In genomic region chr1:212979340-212980122, GRCh38 we compare ENCODE assay signal across 9 cellular contexts. TPM values are rescaled to one million over a fixed set of nuclear protein-coding genes. Genes with fewer than 3 reads are reported as not detected.
DNase-seq lines count a peak whose midpoint lies in the region; ATAC-seq and TF ChIP-seq lines count a peak whose summit lies in the region.
"Had no signal": no experiment of that assay in that cellular context is flagged by ENCODE, and none has a peak within 500 bp of the region (broad histone marks: within the 10 kb centered on the region; RNA-seq: fewer than 3 reads in every experiment).

No MANE protein-coding gene starts in this region.

- CTCF ChIA-PET in activated CD8-positive, alpha-beta T cell treated with anti-CD3 and anti-CD28 coated beads for 36 hours (lab: Charles Lee) = interaction anchor here (1.8 kb wide), 1 partner anchor 15 kb away, joined by 6 read pairs; no protein-coding TSS in a partner anchor
- CTCF ChIA-PET in activated CD8-positive, alpha-beta T cell treated with anti-CD3 and anti-CD28 coated beads, Interleukin-2, amount 10 ng/mL, durations not matched to agents 7 days and 5 days (lab: Charles Lee) = interaction anchor here (0.9 to 2.6 kb wide), 2 partner anchors 15 to 24 kb away, joined by 3 to 7 read pairs; no protein-coding TSS in a partner anchor
- CTCF ChIA-PET in PC-9 (lab: Charles Lee) = no interaction called here

- no peaks in the 10 kb centered on the region for H3K23me2 ChIP-seq in H9 (ENCODE audit: insufficient read length, low read depth, low read length, poor library complexity, severe bottlenecking)

- no peak overlapping the region for H2AFZ ChIP-seq in H9 (ENCODE audit: low read length)
- H2AFZ ChIP-seq in PC-9 = no peak overlapping the region

- H3K4me3 ChIP-seq in PC-9 = no peak overlapping the region
- no peak overlapping the region for H3K4me3 ChIP-seq in prostate gland
- H3K4me3 ChIP-seq: breast epithelium had no signal

- H3K79me1 ChIP-seq in H9 (ENCODE audit: insufficient read depth, low read depth, low read length, poor library complexity, severe bottlenecking) = no peaks in the 10 kb centered on the region

- no peak overlapping the region for H2BK120ac ChIP-seq in H9 (ENCODE audit: low read depth, low read length, poor library complexity, severe bottlenecking)

- H4K91ac ChIP-seq in H9 (ENCODE audit: insufficient read length, low read depth, low read length) = no peak overlapping the region

- H3K4ac ChIP-seq in H9 (ENCODE audit: low read depth, low read length) = no peak overlapping the region

- no peaks in the 10 kb centered on the region for H3F3A ChIP-seq in PC-9 (ENCODE audit: insufficient read depth, low read depth)

- WGBS in H9 (ENCODE audit: extremely low coverage, insufficient read length, low lambda C conversion rate) = no CpG with 5 or more reads among the region's 14 CpGs
- 92% methylated on average over 14 of the region's 14 CpGs for WGBS in prostate gland

- no peak overlapping the region for H4K5ac ChIP-seq in H9 (ENCODE audit: insufficient read length, low read depth, low read length)

- H3K4me3 Mint-ChIP-seq in activated CD8-positive, alpha-beta T cell treated with anti-CD3 and anti-CD28 coated beads for 36 hours = no peak overlapping the region
- H3K4me3 Mint-ChIP-seq in activated CD8-positive, alpha-beta T cell treated with anti-CD3 and anti-CD28 coated beads, Interleukin-2, amount 10 ng/mL, durations not matched to agents 7 days and 5 days = no peak overlapping the region
- H3K4me3 Mint-ChIP-seq in H9 = no peak overlapping the region

- no peak overlapping the region for H3K27ac Mint-ChIP-seq in activated CD8-positive, alpha-beta T cell treated with anti-CD3 and anti-CD28 coated beads for 36 hours
- H3K27ac Mint-ChIP-seq in activated CD8-positive, alpha-beta T cell treated with anti-CD3 and anti-CD28 coated beads, Interleukin-2, amount 10 ng/mL, durations not matched to agents 7 days and 5 days = no peak overlapping the region
- H3K27ac Mint-ChIP-seq in H9 = peak overlapping the region in 1 of 3 experiments; percentile 65; a peak in 3 of 7 replicates

- no peak overlapping the region for H2BK12ac ChIP-seq in H9 (ENCODE audit: insufficient read length, low read depth, low read length)

- no peak overlapping the region for H3K23ac ChIP-seq in H9 (ENCODE audit: insufficient read length, low read depth, low read length)

- H3T11ph ChIP-seq in H9 (ENCODE audit: low read length) = no peak overlapping the region

- H3K4me2 ChIP-seq in H9 (ENCODE audit: insufficient read depth, insufficient read length, low read length) (no peak overlapping the region), PC-9 (no peak overlapping the region)

- H4K20me1 ChIP-seq in H9 (ENCODE audit: control insufficient read depth, insufficient read depth, insufficient read length) = no peaks in the 10 kb centered on the region
- H4K20me1 ChIP-seq in PC-9 (ENCODE audit: insufficient read depth) = no peaks in the 10 kb centered on the region

- H3K18ac ChIP-seq in H9 (ENCODE audit: insufficient read length, low read depth, low read length) = no peak overlapping the region

- H3K9me3 ChIP-seq in H9 (ENCODE audit: control insufficient read depth, low read depth, low read length) (no peaks in the 10 kb centered on the region), PC-9 (ENCODE audit: insufficient read depth, low read depth) (no peaks in the 10 kb centered on the region), prostate gland (no peaks in the 10 kb centered on the region)
- H3K9me3 ChIP-seq: breast epithelium had no signal

- TF ChIP-seq POLR2A in prostate gland (IDR thresholded peaks at IDR 0.05) = no peak

- no peak overlapping the region for H3K14ac ChIP-seq in H9 (ENCODE audit: insufficient read depth, low read length)

- no peak overlapping the region for H3K56ac ChIP-seq in H9 (ENCODE audit: insufficient read length, low read depth, low read length)

- H3K4me1 ChIP-seq in H9 (ENCODE audit: insufficient read depth, low read length) (peaks cover 7% of the 10 kb centered on the region; the same call in 1 of the 2 replicates), PC-9 (replicated peaks; ENCODE audit: insufficient read depth) (no peaks in the 10 kb centered on the region), prostate gland (replicated peaks) (peaks cover 11% of the 10 kb centered on the region)
- H3K4me1 ChIP-seq: breast epithelium had no signal

- peak; percentile 57 for DNase-seq in activated CD8-positive, alpha-beta T cell treated with anti-CD3 and anti-CD28 coated beads for 36 hours
- no peak for DNase-seq in activated CD8-positive, alpha-beta T cell treated with anti-CD3 and anti-CD28 coated beads, Interleukin-2, amount 10 ng/mL, durations not matched to agents 7 days and 5 days
- DNase-seq in H9 = peak; percentile 23
- DNase-seq in NCI-H524 treated with DMSO at 0.1 percent for 48 hours (lab: John Stamatoyannopoulos, UW) = peak; percentile 88
- peak; percentile 34 for DNase-seq in stimulated activated CD4-positive, alpha-beta T cell treated with anti-CD3 and anti-CD28 coated beads, Interleukin-4, amount 100 ng/mL, for 24 hours
- no peak for DNase-seq in PC-9
- no peak for DNase-seq in prostate gland (ENCODE audit: low spot score)
- no peak for DNase-seq in 8988T

- no peak for TF ChIP-seq CTCF in activated CD8-positive, alpha-beta T cell treated with anti-CD3 and anti-CD28 coated beads for 36 hours (IDR thresholded peaks at IDR 0.05)
- TF ChIP-seq CTCF in H9 (conservative IDR thresholded peaks at IDR 0.05) = no peak
- no peak for TF ChIP-seq CTCF in PC-9 (conservative IDR thresholded peaks at IDR 0.05)
- no peak for TF ChIP-seq CTCF in prostate gland (IDR thresholded peaks at IDR 0.05)

- H3K27me3 ChIP-seq in H9 (ENCODE audit: insufficient read depth, low read length) (no peaks in the 10 kb centered on the region), PC-9 (ENCODE audit: insufficient read depth, low read depth) (no peaks in the 10 kb centered on the region; the same call in 1 of the 2 replicates), prostate gland (replicated peaks; ENCODE audit: insufficient read depth) (no peaks in the 10 kb centered on the region)
- H3K27me3 ChIP-seq: breast epithelium had no signal

- no peak overlapping the region for H2BK5ac ChIP-seq in H9 (ENCODE audit: insufficient read length, low read length)

- intact Hi-C loops in activated CD8-positive, alpha-beta T cell treated with anti-CD3 and anti-CD28 coated beads for 36 hours (cut with micrococcal nuclease) = no loop called here
- intact Hi-C loops in PC-9 (cut with micrococcal nuclease; ENCODE audit: unreplicated experiment) (no loop called here), prostate gland (cut with DNase I) (no loop called here)

- H3K9me3 Mint-ChIP-seq in activated CD8-positive, alpha-beta T cell treated with anti-CD3 and anti-CD28 coated beads for 36 hours = no peaks in the 10 kb centered on the region
- no peaks in the 10 kb centered on the region for H3K9me3 Mint-ChIP-seq in activated CD8-positive, alpha-beta T cell treated with anti-CD3 and anti-CD28 coated beads, Interleukin-2, amount 10 ng/mL, durations not matched to agents 7 days and 5 days (ENCODE audit: insufficient read depth)
- H3K9me3 Mint-ChIP-seq in H9 = no peaks in the 10 kb centered on the region

- ATAC-seq in activated CD8-positive, alpha-beta T cell treated with anti-CD3 and anti-CD28 coated beads for 36 hours = peak; percentile 67
- ATAC-seq in activated CD8-positive, alpha-beta T cell treated with anti-CD3 and anti-CD28 coated beads, Interleukin-2, amount 10 ng/mL, durations not matched to agents 7 days and 5 days = no peak

- H3K36me3 ChIP-seq in PC-9 (ENCODE audit: low read depth) (no peaks in the 10 kb centered on the region), prostate gland (no peaks in the 10 kb centered on the region)
- H3K36me3 ChIP-seq: breast epithelium had no signal

- no peak overlapping the region for H2BK15ac ChIP-seq in H9 (ENCODE audit: low read depth, low read length)

- H3K36me3 Mint-ChIP-seq in activated CD8-positive, alpha-beta T cell treated with anti-CD3 and anti-CD28 coated beads for 36 hours (ENCODE audit: low read depth) = no peaks in the 10 kb centered on the region
- H3K36me3 Mint-ChIP-seq in activated CD8-positive, alpha-beta T cell treated with anti-CD3 and anti-CD28 coated beads, Interleukin-2, amount 10 ng/mL, durations not matched to agents 7 days and 5 days (ENCODE audit: low read depth) = no peaks in the 10 kb centered on the region
- peaks cover 67 to 99% (median 67%) of the 10 kb centered on the region in 3 experiments for H3K36me3 Mint-ChIP-seq in H9 (ENCODE audit: insufficient read depth in 1 of 3, low read depth in 3 of 3)

- no peak overlapping the region for H3K27ac ChIP-seq in H9 (ENCODE audit: insufficient read length, low read depth, low read length)
- H3K27ac ChIP-seq in PC-9 = no peak overlapping the region
- no peak overlapping the region for H3K27ac ChIP-seq in prostate gland

- POLR2A ChIA-PET in activated CD8-positive, alpha-beta T cell treated with anti-CD3 and anti-CD28 coated beads for 36 hours (lab: Charles Lee) = no interaction called here
- POLR2A ChIA-PET in activated CD8-positive, alpha-beta T cell treated with anti-CD3 and anti-CD28 coated beads, Interleukin-2, amount 10 ng/mL, durations not matched to agents 7 days and 5 days (lab: Charles Lee) = no interaction called here
- POLR2A ChIA-PET in PC-9 (lab: Charles Lee; ENCODE audit: unreplicated experiment) = no interaction called here

- H3K9ac ChIP-seq in H9 (ENCODE audit: extremely low read depth, insufficient read length, low read length) = no peak overlapping the region

- peaks cover 13% of the 10 kb centered on the region for H3K4me1 Mint-ChIP-seq in activated CD8-positive, alpha-beta T cell treated with anti-CD3 and anti-CD28 coated beads for 36 hours (ENCODE audit: low read depth)
- H3K4me1 Mint-ChIP-seq in activated CD8-positive, alpha-beta T cell treated with anti-CD3 and anti-CD28 coated beads, Interleukin-2, amount 10 ng/mL, durations not matched to agents 7 days and 5 days (ENCODE audit: low read depth) = peaks cover 12% of the 10 kb centered on the region
- peaks cover 47 to 51% of the 10 kb centered on the region in 2 experiments for H3K4me1 Mint-ChIP-seq in H9

- no peaks in the 10 kb centered on the region for H3K79me2 ChIP-seq in H9 (ENCODE audit: insufficient read depth, low read length)
- no peaks in the 10 kb centered on the region for H3K79me2 ChIP-seq in PC-9 (ENCODE audit: low read depth)

- BruUV-seq in PC-9 (replicated peaks; lab: Mats Ljungman, UMichigan) = no TSS peak

- no peaks in the 10 kb centered on the region for H3K9me2 ChIP-seq in PC-9 (ENCODE audit: insufficient read depth)

- H4K8ac ChIP-seq in H9 (replicated peaks; ENCODE audit: insufficient read length, low read depth, low read length) = no peak overlapping the region

- H2AK5ac ChIP-seq in H9 (ENCODE audit: insufficient read length, low read length) = no peak overlapping the region

- H2BK20ac ChIP-seq in H9 (ENCODE audit: low read depth, low read length, poor library complexity, severe bottlenecking) = no peak overlapping the region

- H3K27me3 Mint-ChIP-seq in activated CD8-positive, alpha-beta T cell treated with anti-CD3 and anti-CD28 coated beads for 36 hours = no peaks in the 10 kb centered on the region
- no peaks in the 10 kb centered on the region for H3K27me3 Mint-ChIP-seq in activated CD8-positive, alpha-beta T cell treated with anti-CD3 and anti-CD28 coated beads, Interleukin-2, amount 10 ng/mL, durations not matched to agents 7 days and 5 days (ENCODE audit: low read depth)
- no peaks in the 10 kb centered on the region; the same call in 1 of the 2 replicates for H3K27me3 Mint-ChIP-seq in H9 (ENCODE audit: low read depth)

RNA-seq across cellular contexts. Expression of gene VASH2, which starts 29.2 kb away (rescaled TPM):
- total RNA-seq in activated CD8-positive, alpha-beta T cell treated with anti-CD3 and anti-CD28 coated beads for 36 hours = under 1 TPM; 0.11 to 0.25 TPM
- total RNA-seq in activated CD8-positive, alpha-beta T cell treated with anti-CD3 and anti-CD28 coated beads, Interleukin-2, amount 10 ng/mL, durations not matched to agents 7 days and 5 days = under 1 TPM; 0.16 to 0.21 TPM
- 76.1 and 79.5 TPM in 2 replicates for total RNA-seq in H9 (2021)
- 0.55 TPM in 1 of 2 replicates, not detected in the other for total RNA-seq in PC-9 (2021)
- total RNA-seq in prostate gland = 1 to 10 TPM; 2.6 to 2.7 TPM

RNA-seq across cellular contexts. Expression of gene ANGEL2, which starts 36.1 kb away (rescaled TPM):
- 10 to 100 TPM; 41.1 to 44.2 TPM for total RNA-seq in activated CD8-positive, alpha-beta T cell treated with anti-CD3 and anti-CD28 coated beads for 36 hours
- 10 to 100 TPM; 39.6 to 41.5 TPM for total RNA-seq in activated CD8-positive, alpha-beta T cell treated with anti-CD3 and anti-CD28 coated beads, Interleukin-2, amount 10 ng/mL, durations not matched to agents 7 days and 5 days
- total RNA-seq in H9 (2021) (42.4 and 47.8 TPM in 2 replicates), PC-9 (2021) (35.4 and 42.6 TPM in 2 replicates), prostate gland (10 to 100 TPM; 54.0 to 57.3 TPM)

Comparison
In these comparisons a context has a peak if more than half of its experiments do, and no peak if none do; other contexts are left out.
1. DNase-seq: peak in activated CD8-positive, alpha-beta T cell treated with anti-CD3 and anti-CD28 coated beads for 36 hours (single experiment), H9 (single experiment), NCI-H524 treated with DMSO at 0.1 percent for 48 hours (single experiment) and stimulated activated CD4-positive, alpha-beta T cell treated with anti-CD3 and anti-CD28 coated beads, Interleukin-4, amount 100 ng/mL, for 24 hours (single experiment); none in activated CD8-positive, alpha-beta T cell treated with anti-CD3 and anti-CD28 coated beads, Interleukin-2, amount 10 ng/mL, durations not matched to agents 7 days and 5 days (single experiment), PC-9 (0 of 2), prostate gland (single experiment) and 8988T (single experiment).
2. RNA of gene VASH2, which starts 29.2 kb away (total RNA-seq): 76.1 to 79.5 TPM in H9; 2.6 to 2.7 TPM in prostate gland, 0.11 to 0.25 TPM in activated CD8-positive, alpha-beta T cell treated with anti-CD3 and anti-CD28 coated beads for 36 hours, 0.16 to 0.21 TPM in activated CD8-positive, alpha-beta T cell treated with anti-CD3 and anti-CD28 coated beads, Interleukin-2, amount 10 ng/mL, durations not matched to agents 7 days and 5 days and 0.55 TPM in PC-9; every median in the first group is over 10 times any median in the second.